Comparison of ENCODE assay signal across 1 cellular context in genomic region chr3:197949767-197950660, GRCh38.
A peak's percentile ranks its signal among the peaks of the same experiment; 100 is the strongest.
TF ChIP-seq lines count a peak whose summit lies in the region.

Gene RPL35A (plus strand): TSS chr3:197950190. CDS start chr3:197950968, 778 bp downstream.

TF ChIP-seq in HepG2, 621 proteins besides CTCF, POLR2A, EP300 and RAD21 (continued from another document and continues in another):
- peak; percentile 91 for TF ChIP-seq PHF20 (CRISPR knock-in tag; IDR thresholded peaks at IDR 0.05)
- TF ChIP-seq SMC3 (IDR thresholded peaks at IDR 0.05; ENCODE audit: low read length) = no peak
- TF ChIP-seq ZNF333 (CRISPR knock-in tag; IDR thresholded peaks at IDR 0.05; ENCODE audit: borderline replicate concordance) = 0 out of 2 replicates have a peak, but pooled peaks have one; percentile 74
- TF ChIP-seq ZNF543 (CRISPR knock-in tag; IDR thresholded peaks at IDR 0.05) = peak; percentile 45; the same call in 1 of the 2 replicates
- no peak for TF ChIP-seq SATB2 (CRISPR knock-in tag; IDR thresholded peaks at IDR 0.05)
- no peak for TF ChIP-seq PBX2 (CRISPR knock-in tag; IDR thresholded peaks at IDR 0.05)
- TF ChIP-seq KAT7 (CRISPR knock-in tag; IDR thresholded peaks at IDR 0.05; ENCODE audit: borderline replicate concordance) = no peak
- TF ChIP-seq KIAA2018 (CRISPR knock-in tag; IDR thresholded peaks at IDR 0.05; ENCODE audit: borderline replicate concordance) = no peak
- TF ChIP-seq ATF5 (CRISPR knock-in tag; IDR thresholded peaks at IDR 0.05; ENCODE audit: low read depth) = no peak
- TF ChIP-seq KAT2B (IDR thresholded peaks at IDR 0.05; ENCODE audit: borderline replicate concordance, low read depth, low read length) = no peak
- TF ChIP-seq RFXAP (CRISPR knock-in tag; IDR thresholded peaks at IDR 0.05; ENCODE audit: borderline replicate concordance) = peak; percentile 71; the same call in 1 of the 2 replicates
- no peak for TF ChIP-seq NFKB2 (CRISPR knock-in tag; IDR thresholded peaks at IDR 0.05; ENCODE audit: borderline replicate concordance)
- no peak for TF ChIP-seq ARNT2 (CRISPR knock-in tag; IDR thresholded peaks at IDR 0.05; ENCODE audit: low read depth)
- no peak for TF ChIP-seq U2AF1 (optimal IDR thresholded peaks at IDR 0.05; ENCODE audit: low read depth, low read length)
- TF ChIP-seq TERF1 (CRISPR knock-in tag; IDR thresholded peaks at IDR 0.05) = no peak
- TF ChIP-seq ZKSCAN8 (CRISPR knock-in tag; IDR thresholded peaks at IDR 0.05; ENCODE audit: borderline replicate concordance) = peak; percentile 72; the same call in 1 of the 2 replicates
- TF ChIP-seq ZNF224 (CRISPR knock-in tag; IDR thresholded peaks at IDR 0.05) = no peak
- no peak for TF ChIP-seq TP53 (CRISPR knock-in tag; conservative IDR thresholded peaks at IDR 0.05)
- TF ChIP-seq CERS6 (CRISPR knock-in tag; IDR thresholded peaks at IDR 0.05) = no peak
- no peak for TF ChIP-seq SIX1 (CRISPR knock-in tag; IDR thresholded peaks at IDR 0.05; ENCODE audit: borderline replicate concordance)
- TF ChIP-seq ZNF264 (CRISPR knock-in tag; IDR thresholded peaks at IDR 0.05) = peak; percentile 59; the same call in 1 of the 2 replicates
- peak; percentile 72 for TF ChIP-seq ZNF574 (CRISPR knock-in tag; IDR thresholded peaks at IDR 0.05)
- no peak for TF ChIP-seq HOXA7 (CRISPR knock-in tag; IDR thresholded peaks at IDR 0.05)
- no peak for TF ChIP-seq ZNF75D (CRISPR knock-in tag; IDR thresholded peaks at IDR 0.05; ENCODE audit: borderline replicate concordance)
- no peak for TF ChIP-seq ZNF136 (CRISPR knock-in tag; IDR thresholded peaks at IDR 0.05; ENCODE audit: low read depth)
- TF ChIP-seq ZNF678 (CRISPR knock-in tag; IDR thresholded peaks at IDR 0.05) = no peak
- TF ChIP-seq UBTF (CRISPR knock-in tag; IDR thresholded peaks at IDR 0.05) = 0 out of 2 replicates have a peak, but pooled peaks have one; percentile 37
- TF ChIP-seq ZNF451 (CRISPR knock-in tag; IDR thresholded peaks at IDR 0.05) = no peak
- TF ChIP-seq ZNF773 (CRISPR knock-in tag; IDR thresholded peaks at IDR 0.05; ENCODE audit: borderline replicate concordance) = no peak
- no peak for TF ChIP-seq NR1H2 (CRISPR knock-in tag; IDR thresholded peaks at IDR 0.05; ENCODE audit: borderline replicate concordance, low read depth)
- TF ChIP-seq ZNF280B (CRISPR knock-in tag; IDR thresholded peaks at IDR 0.05; ENCODE audit: borderline replicate concordance) = no peak
- TF ChIP-seq ZBTB46 (CRISPR knock-in tag; IDR thresholded peaks at IDR 0.05; ENCODE audit: borderline replicate concordance) = no peak
- no peak for TF ChIP-seq JARID2 (CRISPR knock-in tag; IDR thresholded peaks at IDR 0.05; ENCODE audit: insufficient replicate concordance)
- no peak for TF ChIP-seq ZC3H4 (CRISPR knock-in tag; IDR thresholded peaks at IDR 0.05; ENCODE audit: borderline replicate concordance)
- TF ChIP-seq YY1 (IDR thresholded peaks at IDR 0.05; ENCODE audit: insufficient read depth, insufficient replicate concordance, low read depth, low read length) = peak; percentile 97
- 0 out of 2 replicates have a peak, but pooled peaks have one; percentile 80 for TF ChIP-seq ZNF598 (CRISPR knock-in tag; IDR thresholded peaks at IDR 0.05; ENCODE audit: borderline replicate concordance)
- TF ChIP-seq KLF12 (CRISPR knock-in tag; IDR thresholded peaks at IDR 0.05; ENCODE audit: borderline replicate concordance) = 0 out of 2 replicates have a peak, but pooled peaks have one; percentile 15
- no peak for TF ChIP-seq ZNF713 (CRISPR knock-in tag; IDR thresholded peaks at IDR 0.05)
- TF ChIP-seq FLYWCH1 (CRISPR knock-in tag; IDR thresholded peaks at IDR 0.05) = no peak
- TF ChIP-seq U2AF2 (IDR thresholded peaks at IDR 0.05; ENCODE audit: low read depth, low read length) = no peak
- peak; percentile 78 for TF ChIP-seq MEIS1 (CRISPR knock-in tag; IDR thresholded peaks at IDR 0.05; ENCODE audit: borderline replicate concordance)
